Comparison of ENCODE assay signal across 15 cellular contexts in genomic region chr17:43517161-43517560, GRCh38. TPM values are rescaled to one million over a fixed set of nuclear protein-coding genes. Genes with fewer than 3 reads are reported as not detected.
DNase-seq lines count a peak whose midpoint lies in the region; ATAC-seq and TF ChIP-seq lines count a peak whose summit lies in the region.
"Had no signal": no experiment of that assay in that cellular context is flagged by ENCODE, and none has a peak within 500 bp of the region (broad histone marks: within the 10 kb centered on the region; RNA-seq: fewer than 3 reads in every experiment).

No MANE protein-coding gene starts in this region.

- H3K27me3 ChIP-seq in right atrium auricular region: no peaks in the 10 kb centered on the region
- no peaks in the 10 kb centered on the region for H3K27me3 ChIP-seq in WERI-Rb-1 (ENCODE audit: insufficient read depth, low read depth, severe bottlenecking)

- peaks cover 2% of the 10 kb centered on the region for H3K27me3 Mint-ChIP-seq in brain
- H3K27me3 Mint-ChIP-seq: activated CD4-positive, alpha-beta T cell treated with anti-CD3 and anti-CD28 coated beads, Interleukin-2, amount 10 ng/mL, durations not matched to agents 7 days and 5 days had no signal

- TF ChIP-seq CTCF in right atrium auricular region (IDR thresholded peaks at IDR 0.05) (no peak), brain (conservative IDR thresholded peaks at IDR 0.05) (no peak), WERI-Rb-1 (IDR thresholded peaks at IDR 0.05; ENCODE audit: low read depth, low read length) (no peak)

- intact Hi-C loops in cardiac septum (cut with DNase I): no loop called here

- H3K4me3 ChIP-seq in right atrium auricular region (no peak overlapping the region), WERI-Rb-1 (ENCODE audit: low read depth, low read length) (no peak overlapping the region)
- H3K4me3 ChIP-seq: coronary artery had no signal

- H3K9me3 ChIP-seq in right atrium auricular region (no peaks in the 10 kb centered on the region), WERI-Rb-1 (ENCODE audit: severe bottlenecking) (no peaks in the 10 kb centered on the region)

- no peak overlapping the region for H3K4me3 Mint-ChIP-seq in brain
- H3K4me3 Mint-ChIP-seq: activated CD4-positive, alpha-beta T cell treated with anti-CD3 and anti-CD28 coated beads, Interleukin-2, amount 10 ng/mL, durations not matched to agents 7 days and 5 days; H9; neural crest cell had no signal

- peak overlapping the region in 3 of 5 experiments; percentile 15 to 84 (median 32) for H3K27ac Mint-ChIP-seq in brain
- H3K27ac Mint-ChIP-seq: activated CD4-positive, alpha-beta T cell treated with anti-CD3 and anti-CD28 coated beads, Interleukin-2, amount 10 ng/mL, durations not matched to agents 7 days and 5 days had no signal

- H3K4me1 Mint-ChIP-seq in brain: no peaks in the 10 kb centered on the region

- peak overlapping the region; percentile 14 to 55 for H3K27ac ChIP-seq in right atrium auricular region
- H3K27ac ChIP-seq in substantia nigra (ENCODE audit: low read depth, low read length, poor library complexity, severe bottlenecking): peak overlapping the region; percentile 65
- no peak overlapping the region for H3K27ac ChIP-seq in WERI-Rb-1

- H3K9me3 Mint-ChIP-seq in brain: no peaks in the 10 kb centered on the region
- H3K9me3 Mint-ChIP-seq: activated CD4-positive, alpha-beta T cell treated with anti-CD3 and anti-CD28 coated beads, Interleukin-2, amount 10 ng/mL, durations not matched to agents 7 days and 5 days; H9; neural crest cell had no signal

- peaks cover 0 to 19% of the 10 kb centered on the region in 2 donors for H3K4me1 ChIP-seq in right atrium auricular region

- DNase-seq in right atrium auricular region (ENCODE audit: low spot score) (no peak), cardiac septum (ENCODE audit: low spot score) (no peak), substantia nigra (lab: John Stamatoyannopoulos, UW) (no peak), NCI-H1105 (lab: John Stamatoyannopoulos, UW) (no peak), WERI-Rb-1 (no peak)
- DNase-seq: activated CD4-positive, alpha-beta T cell treated with anti-CD3 and anti-CD28 coated beads, Interleukin-2, amount 10 ng/mL, durations not matched to agents 7 days and 5 days; activated naive CD4-positive, alpha-beta T cell; DMS79; foreskin melanocyte; H9 had no signal

- peak; percentile 27 for ATAC-seq in HG02840 (IDR thresholded peaks at IDR 0.05; ENCODE audit: low FRiP score, unreplicated experiment)
- ATAC-seq in HG02678 (IDR thresholded peaks at IDR 0.05; ENCODE audit: unreplicated experiment): no peak

- H3K36me3 ChIP-seq in right atrium auricular region (peaks cover 62% of the 10 kb centered on the region), WERI-Rb-1 (peaks cover 96% of the 10 kb centered on the region)

- peaks cover 65% of the 10 kb centered on the region for H3K36me3 Mint-ChIP-seq in brain

RNA-seq across cellular contexts. Expression of gene ETV4, which starts 29.0 kb away (rescaled TPM):
- 1 to 10 TPM; 3.1 to 5.0 TPM for total RNA-seq in right atrium auricular region
- 3.5 TPM for total RNA-seq in cardiac septum
- polyA plus RNA-seq in brain (ENCODE audit: insufficient read depth, low read depth, low replicate concordance): 1.3 TPM

RNA-seq across cellular contexts. Expression of gene DHX8, which starts 33.4 kb away (rescaled TPM):
- total RNA-seq in right atrium auricular region (10 to 100 TPM; 18.5 to 26.1 TPM), cardiac septum (32.7 TPM)
- 54.1 TPM for polyA plus RNA-seq in brain (ENCODE audit: insufficient read depth, low read depth, low replicate concordance)
